Comparison of ENCODE assay signal across 19 cellular contexts in genomic region chr17:70857351-70857750, GRCh38.
DNase-seq lines count a peak whose midpoint lies in the region; ATAC-seq, FAIRE-seq and TF ChIP-seq lines count a peak whose summit lies in the region.
"Had no signal": no experiment of that assay in that cellular context is flagged by ENCODE, and none has a peak within 500 bp of the region (broad histone marks: within the 10 kb centered on the region; RNA-seq: fewer than 3 reads in every experiment).

No MANE protein-coding gene starts in this region.

- peak overlapping the region; percentile 53 for H3K4me2 ChIP-seq in keratinocyte (ENCODE audit: control insufficient read depth, extremely low read depth, insufficient read depth, low read depth, low read length)
- H3K4me2 ChIP-seq: BLaER1 treated with 17β-estradiol and CSF1 and Interleukin-3, amounts not matched to agents 10 nM and 100 nM had no signal

- no peaks in the 10 kb centered on the region for H3K27me3 ChIP-seq in bronchial epithelial cell (ENCODE audit: control insufficient read depth, insufficient read depth, low read length)
- no peaks in the 10 kb centered on the region for H3K27me3 ChIP-seq in keratinocyte (ENCODE audit: control insufficient read depth, extremely low read depth, insufficient read depth, low read length)
- H3K27me3 ChIP-seq in esophagus muscularis mucosa: no peaks in the 10 kb centered on the region
- H3K27me3 ChIP-seq: BLaER1 treated with 17β-estradiol and CSF1 and Interleukin-3, amounts not matched to agents 10 nM and 100 nM had no signal

- no peaks in the 10 kb centered on the region for H3K36me3 ChIP-seq in bronchial epithelial cell (ENCODE audit: control insufficient read depth, insufficient read depth, low read length)
- H3K36me3 ChIP-seq in keratinocyte (ENCODE audit: control insufficient read depth in 2 of 2, extremely low read depth in 1 of 2, insufficient read depth in 2 of 2, low read length in 2 of 2): no peaks in the 10 kb centered on the region
- H3K36me3 ChIP-seq in esophagus muscularis mucosa: no peaks in the 10 kb centered on the region
- H3K36me3 ChIP-seq: BLaER1 treated with 17β-estradiol and CSF1 and Interleukin-3, amounts not matched to agents 10 nM and 100 nM had no signal

- H3K9me3 ChIP-seq in keratinocyte (ENCODE audit: control insufficient read depth, low read depth, low read length): no peaks in the 10 kb centered on the region
- H3K9me3 ChIP-seq in esophagus muscularis mucosa: no peaks in the 10 kb centered on the region

- peak overlapping the region; percentile 31 for H3K27ac ChIP-seq in keratinocyte (ENCODE audit: control insufficient read depth, insufficient read depth, low read length)
- no peak overlapping the region for H3K27ac ChIP-seq in esophagus muscularis mucosa (replicated peaks in 1 of 4)
- H3K27ac ChIP-seq: BLaER1 treated with 17β-estradiol and CSF1 and Interleukin-3, amounts not matched to agents 10 nM and 100 nM; HL-60 had no signal

- DNase-seq in GM03348 (ENCODE audit: low spot score): peak; percentile 10
- peak; percentile 66 for DNase-seq in NCI-H1694 treated with DMSO at 0.1 percent for 48 hours (lab: John Stamatoyannopoulos, UW)
- DNase-seq in bronchial epithelial cell (ENCODE audit: low read depth): peak; percentile 51
- no peak for DNase-seq in keratinocyte (ENCODE audit: low read depth, low spot score)
- no peak for DNase-seq in esophagus muscularis mucosa (ENCODE audit: extremely low spot score)
- DNase-seq: ACHN; Calu3; CD4-positive, CD25-positive, alpha-beta regulatory T cell; DMS79 treated with DMSO at 0.1 percent for 48 hours; EL; GOT3; HCEC 1CT; HFFc6 had no signal

- H3K9me1 ChIP-seq in keratinocyte (ENCODE audit: control insufficient read depth, extremely low read depth, insufficient read depth, low read length): no peaks in the 10 kb centered on the region

- TF ChIP-seq CTCF in bronchial epithelial cell (IDR thresholded peaks at IDR 0.05; ENCODE audit: insufficient read depth, low read length, severe bottlenecking) (no peak), keratinocyte (optimal IDR thresholded peaks at IDR 0.05 in 1 of 3, IDR thresholded peaks at IDR 0.05 in 1 of 3, conservative IDR thresholded peaks at IDR 0.05 in 1 of 3; ENCODE audit: extremely low read depth in 1 of 3, insufficient read depth in 2 of 3, low read length in 3 of 3) (no peak), esophagus muscularis mucosa (IDR thresholded peaks at IDR 0.05) (no peak)

- peaks cover 4% of the 10 kb centered on the region for H3K4me1 ChIP-seq in keratinocyte (ENCODE audit: control insufficient read depth, extremely low read depth, insufficient read depth, low read length)
- no peaks in the 10 kb centered on the region for H3K4me1 ChIP-seq in esophagus muscularis mucosa
- H3K4me1 ChIP-seq: BLaER1 treated with 17β-estradiol and CSF1 and Interleukin-3, amounts not matched to agents 10 nM and 100 nM had no signal

- dilution Hi-C loops in keratinocyte (cut with MboI; ENCODE audit: extremely low pct_ligation_motif_present, low sequenced_read_pairs): no loop called here

- no peak for TF ChIP-seq EP300 in esophagus muscularis mucosa (IDR thresholded peaks at IDR 0.05)

- H3K4me3 ChIP-seq in bronchial epithelial cell (ENCODE audit: low read depth, low read length) (no peak overlapping the region), keratinocyte (ENCODE audit: control insufficient read depth in 2 of 3, extremely low read depth in 1 of 3, insufficient read depth in 2 of 3, low read depth in 1 of 3, low read length in 3 of 3) (no peak overlapping the region), esophagus muscularis mucosa (no peak overlapping the region)
- H3K4me3 ChIP-seq: BLaER1 treated with 17β-estradiol and CSF1 and Interleukin-3, amounts not matched to agents 10 nM and 100 nM had no signal

- intact Hi-C loops in esophagus muscularis mucosa (cut with DNase I): no loop called here

- ATAC-seq in GM19324 (IDR thresholded peaks at IDR 0.05; ENCODE audit: low FRiP score, unreplicated experiment): no peak
- ATAC-seq in HG03439 (IDR thresholded peaks at IDR 0.05; ENCODE audit: unreplicated experiment): no peak

- no peak overlapping the region for H3K9ac ChIP-seq in keratinocyte (ENCODE audit: control insufficient read depth, extremely low read depth, insufficient read depth, low read length)
- H3K9ac ChIP-seq: BLaER1 treated with 17β-estradiol and CSF1 and Interleukin-3, amounts not matched to agents 10 nM and 100 nM had no signal

- no peak for FAIRE-seq in bronchial epithelial cell (lab: Jason Lieb, UNC)
- FAIRE-seq in keratinocyte (lab: Jason Lieb, UNC): peak; percentile 73
- FAIRE-seq: G401.6, GM12892 had no signal

- peak overlapping the region; percentile 61 for H2AFZ ChIP-seq in keratinocyte (ENCODE audit: control insufficient read depth, low read length)

- WGBS in esophagus muscularis mucosa: 80% methylated on average over 3 of the region's 3 CpGs

- H3K79me2 ChIP-seq in keratinocyte (ENCODE audit: control insufficient read depth, insufficient read depth, low read length): no peaks in the 10 kb centered on the region

- TF ChIP-seq POLR2A in esophagus muscularis mucosa (IDR thresholded peaks at IDR 0.05; ENCODE audit: low read depth): no peak

- no peaks in the 10 kb centered on the region for H4K20me1 ChIP-seq in keratinocyte (ENCODE audit: control insufficient read depth, extremely low read depth, insufficient read depth, low read length)
- H4K20me1 ChIP-seq: BLaER1 treated with 17β-estradiol and CSF1 and Interleukin-3, amounts not matched to agents 10 nM and 100 nM had no signal

Comparison
In these comparisons a context has a peak if more than half of its experiments do, and no peak if none do; other contexts are left out.
1. DNase-seq: peak in GM03348 (single experiment), NCI-H1694 treated with DMSO at 0.1 percent for 48 hours (single experiment) and bronchial epithelial cell (single experiment); none in keratinocyte (single experiment) and esophagus muscularis mucosa (single experiment).